ENCODE assay signal across 20 cellular contexts in the genomic region with DNA sequence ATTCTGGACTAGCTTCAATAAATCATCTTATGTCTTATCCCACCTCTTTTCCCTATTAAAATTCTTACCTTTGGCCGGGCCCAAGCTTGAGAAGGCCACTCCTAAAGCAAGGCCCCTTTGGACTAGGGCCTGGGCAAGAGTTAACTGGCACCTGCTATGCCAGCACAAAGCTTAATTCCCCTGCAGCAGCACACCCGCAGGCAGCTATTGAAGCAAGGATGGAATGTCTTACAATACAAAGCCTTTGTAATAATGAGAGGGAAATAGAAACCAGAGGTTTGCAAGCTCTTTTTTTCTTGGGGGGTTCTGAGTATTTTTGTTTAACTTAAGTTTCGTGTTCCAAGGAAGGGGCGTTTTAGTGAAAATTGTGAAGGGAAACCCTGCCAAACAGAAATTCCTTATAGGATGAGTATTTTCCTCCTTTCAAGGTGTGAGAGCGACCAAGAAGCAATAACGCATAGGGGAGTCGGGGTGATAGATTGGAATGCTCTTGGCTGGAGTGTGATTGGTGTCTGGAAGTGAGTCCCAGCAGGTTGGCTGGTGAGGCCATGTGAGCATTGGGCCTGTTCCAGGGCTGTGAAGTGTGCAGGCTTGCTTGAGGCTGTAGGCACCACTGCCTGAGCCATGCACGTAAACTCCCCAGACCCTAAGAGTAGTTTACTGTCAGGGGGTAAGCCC.
DNase-seq lines count a peak whose midpoint lies in the region; ATAC-seq, FAIRE-seq and TF ChIP-seq lines count a peak whose summit lies in the region.
"Had no signal": no experiment of that assay in that cellular context is flagged by ENCODE, and none has a peak within 500 bp of the region (broad histone marks: within the 10 kb centered on the region; RNA-seq: fewer than 3 reads in every experiment).

No MANE protein-coding gene starts in this region.

- in situ Hi-C loops in astrocyte of the cerebellum (cut with HindIII; ENCODE audit: low sequenced_read_pairs) (loop anchor here (5.0 kb wide), 3 partner anchors 50 to 365 kb away; no protein-coding TSS in a partner anchor), gastrocnemius medialis (cut with MboI; ENCODE audit: low sequenced_read_pairs in 4 of 4) (loop anchor here in 2 of 4 donors (25.0 kb wide), 4 partner anchors 120 to 345 kb away; a partner anchor contains a TSS)

- FAIRE-seq in HTR-8/SVneo (lab: Jason Lieb, UNC): peak; percentile 20
- FAIRE-seq: colon, kidney had no signal

- H3K27me3 ChIP-seq in iPS-20b (ENCODE audit: insufficient read depth, low read length): no peaks in the 10 kb centered on the region
- H3K27me3 ChIP-seq in gastrocnemius medialis: no peaks in the 10 kb centered on the region

- intact Hi-C loops in gastrocnemius medialis (cut with DNase I; ENCODE audit: low total_unique reads): no loop called here

- DNase-seq in HTR-8/SVneo (ENCODE audit: insufficient read length, low spot score) (no peak), astrocyte of the cerebellum (ENCODE audit: low read depth) (peak; percentile 35), gastrocnemius medialis (no peak), COLO829 (ENCODE audit: low spot score) (no peak)
- DNase-seq in activated naive CD4-positive, alpha-beta T cell treated with anti-CD3 and anti-CD28 coated beads, Interleukin-2, amount 50 U/mL, for 16 hours: no peak
- DNase-seq in activated CD4-positive, CD25-positive, alpha-beta regulatory T cell (lab: John Stamatoyannopoulos, UW): no peak
- DNase-seq: activated CD4-positive, alpha-beta T cell treated with anti-CD3 and anti-CD28 coated beads, Interleukin-2, amount 50 U/mL, for 4 hours; activated CD8-positive, alpha-beta memory T cell treated with anti-CD3 and anti-CD28 coated beads, Interleukin-2, amount 50 U/mL, for 48 hours; aorta; EL; KG1; kidney; MM.1S; NCI-H1436; NCI-H2107; NCI-H446; T1000 had no signal

- TF ChIP-seq CTCF in astrocyte of the cerebellum (IDR thresholded peaks at IDR 0.05; ENCODE audit: low read depth, low read length, missing control alignments) (no peak), gastrocnemius medialis (IDR thresholded peaks at IDR 0.05 in 4 of 5, conservative IDR thresholded peaks at IDR 0.05 in 1 of 5) (no peak)

- ATAC-seq in gastrocnemius medialis: no peak

- H3K27ac ChIP-seq in iPS-20b (ENCODE audit: low read length): peak overlapping the region; percentile 43
- peak overlapping the region; percentile 44 to 65 (median 54) for H3K27ac ChIP-seq in gastrocnemius medialis
- H3K27ac ChIP-seq: thoracic aorta had no signal

- H3K9me3 ChIP-seq in iPS-20b (ENCODE audit: insufficient read depth, low read depth, low read length) (no peaks in the 10 kb centered on the region), gastrocnemius medialis (no peaks in the 10 kb centered on the region)
- H3K9me3 ChIP-seq: thoracic aorta had no signal

- H3K4me3 ChIP-seq in astrocyte of the cerebellum (ENCODE audit: low read depth, low read length) (no peak overlapping the region), iPS-20b (ENCODE audit: low read length) (peak overlapping the region; percentile 32; the same call in 1 of the 2 replicates), gastrocnemius medialis (no peak overlapping the region)
- H3K4me3 ChIP-seq: thoracic aorta had no signal

- H3K4me1 ChIP-seq in iPS-20b (ENCODE audit: insufficient read depth, low read length) (peaks cover 19% of the 10 kb centered on the region; the same call in 1 of the 2 replicates), gastrocnemius medialis (peaks cover 34 to 45% of the 10 kb centered on the region in 2 donors)

- H3K9ac ChIP-seq in iPS-20b (ENCODE audit: low read depth, low read length): peak overlapping the region; percentile 29; the same call in 1 of the 2 replicates

- TF ChIP-seq POLR2A in gastrocnemius medialis (IDR thresholded peaks at IDR 0.05): no peak

- H3K36me3 ChIP-seq in iPS-20b (ENCODE audit: insufficient read depth, low read depth, low read length) (no peaks in the 10 kb centered on the region), gastrocnemius medialis (no peaks in the 10 kb centered on the region)
- H3K36me3 ChIP-seq: thoracic aorta had no signal
